Comparison of ENCODE assay signal across 9 cellular contexts in genomic region chr12:121784460-121784859, GRCh38. TPM values are rescaled to one million over a fixed set of nuclear protein-coding genes. Genes with fewer than 3 reads are reported as not detected.
DNase-seq lines count a peak whose midpoint lies in the region; ATAC-seq and TF ChIP-seq lines count a peak whose summit lies in the region.
"Had no signal": no experiment of that assay in that cellular context is flagged by ENCODE, and none has a peak within 500 bp of the region (broad histone marks: within the 10 kb centered on the region; RNA-seq: fewer than 3 reads in every experiment).

No MANE protein-coding gene starts in this region.

- H4K8ac ChIP-seq in trophoblast cell (ENCODE audit: low read depth, low read length) = no peak overlapping the region

- H4K12ac ChIP-seq in trophoblast cell (ENCODE audit: low read depth, low read length) = no peak overlapping the region

- peaks cover 2 to 9% of the 10 kb centered on the region in 2 experiments for H3K36me3 ChIP-seq in trophoblast cell (ENCODE audit: control insufficient read depth in 1 of 2, insufficient read depth in 2 of 2, low read length in 2 of 2)
- H3K36me3 ChIP-seq in BE2C = peaks cover 7% of the 10 kb centered on the region; the same call in 1 of the 2 replicates

- no peaks in the 10 kb centered on the region for H3K27me3 Mint-ChIP-seq in dendritic cell treated with granulocyte-macrophage colony-stimulating factor and Interleukin-4, amounts not matched to agents 40 ng/mL and 50 ng/mL, for 4 days

- TF ChIP-seq CTCF in BE2C (IDR thresholded peaks at IDR 0.05; ENCODE audit: low read depth, low read length) = no peak

- peaks cover 0 to 3% of the 10 kb centered on the region in 2 experiments for H3K4me1 ChIP-seq in trophoblast cell (ENCODE audit: control insufficient read depth in 1 of 2, insufficient read depth in 2 of 2, low read length in 2 of 2)
- peaks cover 3% of the 10 kb centered on the region for H3K4me1 ChIP-seq in BE2C

- peaks cover 49% of the 10 kb centered on the region for H3K36me3 Mint-ChIP-seq in dendritic cell treated with granulocyte-macrophage colony-stimulating factor and Interleukin-4, amounts not matched to agents 40 ng/mL and 50 ng/mL, for 4 days (ENCODE audit: low read depth)

- no peak overlapping the region for H3K18ac ChIP-seq in trophoblast cell (ENCODE audit: low read length)

- H2BK5ac ChIP-seq in trophoblast cell (ENCODE audit: low read depth, low read length, poor library complexity) = no peak overlapping the region

- no peak overlapping the region for H3K9ac ChIP-seq in trophoblast cell (ENCODE audit: low read length)

- peaks cover 76% of the 10 kb centered on the region for H3K4me1 Mint-ChIP-seq in dendritic cell treated with granulocyte-macrophage colony-stimulating factor and Interleukin-4, amounts not matched to agents 40 ng/mL and 50 ng/mL, for 4 days (ENCODE audit: low read depth)

- no peak overlapping the region for H2AFZ ChIP-seq in trophoblast cell (ENCODE audit: insufficient read depth, low read length, poor library complexity)

- H2BK120ac ChIP-seq in trophoblast cell (ENCODE audit: insufficient read depth, low read length, poor library complexity) = no peak overlapping the region

- H3K4me3 Mint-ChIP-seq in dendritic cell treated with granulocyte-macrophage colony-stimulating factor and Interleukin-4, amounts not matched to agents 40 ng/mL and 50 ng/mL, for 4 days = no peak overlapping the region

- H4K91ac ChIP-seq in trophoblast cell (ENCODE audit: low read depth, low read length) = no peak overlapping the region

- H3K79me1 ChIP-seq in trophoblast cell (ENCODE audit: low read length) = no peaks in the 10 kb centered on the region

- H3K27me3 ChIP-seq in trophoblast cell (ENCODE audit: insufficient read depth, low read length) = no peaks in the 10 kb centered on the region
- no peaks in the 10 kb centered on the region for H3K27me3 ChIP-seq in BE2C

- no peak overlapping the region for H3K27ac ChIP-seq in trophoblast cell (ENCODE audit: low read depth, low read length)

- no peaks in the 10 kb centered on the region for H3K79me2 ChIP-seq in trophoblast cell (ENCODE audit: control insufficient read depth, insufficient read depth, low read length, poor library complexity)

- H3K27ac Mint-ChIP-seq in dendritic cell treated with granulocyte-macrophage colony-stimulating factor and Interleukin-4, amounts not matched to agents 40 ng/mL and 50 ng/mL, for 4 days = peak overlapping the region; percentile 33

- H3K9me3 ChIP-seq in trophoblast cell (ENCODE audit: insufficient read depth, low read depth, low read length) (peaks cover 3% of the 10 kb centered on the region), BE2C (no peaks in the 10 kb centered on the region)

- H3K4me2 ChIP-seq in trophoblast cell (ENCODE audit: low read length) = no peak overlapping the region

- H3K4me3 ChIP-seq in trophoblast cell (ENCODE audit: low read depth, low read length) = no peak overlapping the region
- H3K4me3 ChIP-seq in BE2C (ENCODE audit: low read depth, low read length) = no peak overlapping the region

- ATAC-seq in GM18519 (IDR thresholded peaks at IDR 0.05; ENCODE audit: low FRiP score, unreplicated experiment) = no peak

- no peak overlapping the region for H3K23ac ChIP-seq in trophoblast cell (ENCODE audit: low read length)

- H3K14ac ChIP-seq in trophoblast cell (ENCODE audit: low read length) = no peak overlapping the region

- no peak overlapping the region for H3K4ac ChIP-seq in trophoblast cell (ENCODE audit: low read depth, low read length)

- H3K9me3 Mint-ChIP-seq in dendritic cell treated with granulocyte-macrophage colony-stimulating factor and Interleukin-4, amounts not matched to agents 40 ng/mL and 50 ng/mL, for 4 days = no peaks in the 10 kb centered on the region

- no peak overlapping the region for H2BK12ac ChIP-seq in trophoblast cell (ENCODE audit: low read length)

- WGBS in trophoblast cell (ENCODE audit: extremely low coverage, insufficient coverage, insufficient read length) = no CpG with 5 or more reads among the region's 6 CpGs

- no peak overlapping the region for H2AK5ac ChIP-seq in trophoblast cell (ENCODE audit: low read length)

- intact Hi-C loops in dendritic cell treated with granulocyte-macrophage colony-stimulating factor and Interleukin-4, amounts not matched to agents 40 ng/mL and 50 ng/mL, for 4 days (cut with micrococcal nuclease) = no loop called here

- DNase-seq in ELR (ENCODE audit: low read depth) (peak; percentile 98), RPMI7951 (ENCODE audit: low read depth) (peak; percentile 88), trophoblast cell (peak; percentile 63 to 78), mucosa of gallbladder (ENCODE audit: low spot score) (no peak), NCI-H1048 (lab: John Stamatoyannopoulos, UW) (no peak), BE2C (no peak)
- DNase-seq: kidney had no signal

RNA-seq across cellular contexts. Expression of gene RHOF, which starts 9.0 kb away (rescaled TPM):
- total RNA-seq in RPMI7951 (2014; rRNA removed; shearing (Covaris generic)) = 1.1 and 1.5 TPM in 2 replicates
- 10.9 and 11.1 TPM in 2 replicates for polyA plus RNA-seq in trophoblast cell (2013)
- 30.8 TPM for total RNA-seq in mucosa of gallbladder
- polyA plus RNA-seq in BE2C (2012; ENCODE audit: insufficient read depth, insufficient read length, low read depth) = 7.0 TPM

RNA-seq across cellular contexts. Expression of gene SETD1B, which starts 19.3 kb away (rescaled TPM):
- total RNA-seq in RPMI7951 (2014; rRNA removed; shearing (Covaris generic)) = 0.96 and 1.1 TPM in 2 replicates
- 19.3 and 19.5 TPM in 2 replicates for polyA plus RNA-seq in trophoblast cell (2013)
- 35.5 TPM for total RNA-seq in mucosa of gallbladder
- 31.1 TPM for polyA plus RNA-seq in BE2C (2012; ENCODE audit: insufficient read depth, insufficient read length, low read depth)

Comparison
In these comparisons a context has a peak if more than half of its experiments do, and no peak if none do; other contexts are left out.
1. DNase-seq: peak in ELR (single experiment), RPMI7951 (single experiment) and trophoblast cell (2 of 2); none in mucosa of gallbladder (single experiment), NCI-H1048 (single experiment) and BE2C (single experiment).
2. RNA of gene RHOF, which starts 9.0 kb away (total RNA-seq): 30.8 TPM in mucosa of gallbladder (single experiment); 1.1 to 1.5 TPM in RPMI7951; every median in the first group is over 10 times any median in the second.
3. RNA of gene SETD1B, which starts 19.3 kb away (total RNA-seq): 35.5 TPM in mucosa of gallbladder (single experiment); 0.96 to 1.1 TPM in RPMI7951; every median in the first group is over 10 times any median in the second.